24 cellular contexts compared by ENCODE assay signal in the genomic region with DNA sequence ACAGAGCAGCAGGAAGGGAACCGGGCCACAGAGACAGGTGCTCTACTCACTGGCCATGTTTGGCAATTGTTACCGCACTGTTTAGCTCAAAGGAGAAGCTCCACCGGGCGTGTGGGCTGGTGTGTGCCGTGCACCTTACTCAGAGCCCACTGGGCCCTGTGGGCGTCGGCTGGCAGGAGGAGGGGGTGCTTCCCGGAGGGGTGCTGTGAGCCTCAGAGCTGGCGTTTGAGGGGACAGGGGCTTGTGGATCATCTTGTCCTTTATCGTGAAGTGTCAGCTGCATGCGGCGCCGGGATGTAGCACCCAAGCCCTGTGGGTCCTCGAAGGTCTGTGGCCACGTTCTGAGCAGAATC.
"Had no signal": no experiment of that assay in that cellular context is flagged by ENCODE, and none has a peak within 500 bp of the region (broad histone marks: within the 10 kb centered on the region; RNA-seq: fewer than 3 reads in every experiment).

No MANE protein-coding gene starts in this region.

- ATAC-seq: effector memory CD8-positive, alpha-beta T cell; naive thymus-derived CD8-positive, alpha-beta T cell; stimulated activated naive B cell treated with anti-CD40 and anti-IgM and Interleukin-4, amounts not matched to agents 10 μg/mL and 1 μg/mL and 100 μg/mL, for 72 hours had no signal

- H3K36me3 ChIP-seq: breast epithelium, colonic mucosa, uterus had no signal

- H3K4me3 ChIP-seq: breast epithelium, colonic mucosa, dorsolateral prefrontal cortex, esophagus muscularis mucosa, testis, uterus had no signal

- DNase-seq: activated B cell treated with CpG ODN at 0.5 μM for 24 hours; activated CD4-positive, alpha-beta T cell treated with anti-CD3 and anti-CD28 coated beads for 4 hours; activated CD4-positive, alpha-beta T cell treated with anti-CD3 and anti-CD28 coated beads, Interleukin-2, amount 50 U/mL, for 48 hours; activated naive CD8-positive, alpha-beta T cell treated with anti-CD3 and anti-CD28 coated beads for 36 hours; activated T-cell treated with anti-CD3 and anti-CD28 coated beads for 4 hours; amniotic stem cell; colonic mucosa; effector memory CD8-positive, alpha-beta T cell; hypothalamus; nucleus accumbens; stimulated activated CD4-positive, alpha-beta T cell treated with anti-CD3 and anti-CD28 coated beads, Interleukin-2, amount 100 ng/mL, for 48 hours; stimulated activated CD8-positive, alpha-beta memory T cell treated with anti-CD3 and anti-CD28 coated beads, Interleukin-4, amount 100 ng/mL, for 48 hours; stimulated activated naive B cell treated with anti-CD40 and anti-IgM and Interleukin-4, amounts not matched to agents 10 μg/mL and 1 μg/mL and 100 μg/mL, for 72 hours; T-helper 1 cell; T-helper 9 cell; testis; trophoblast cell; uterus had no signal

- H3K27ac ChIP-seq: breast epithelium, colonic mucosa, dorsolateral prefrontal cortex, esophagus muscularis mucosa, testis, uterus had no signal

- H3K4me1 ChIP-seq: breast epithelium, colonic mucosa, esophagus muscularis mucosa, testis, uterus had no signal

- FAIRE-seq: endothelial cell of umbilical vein, frontal cortex had no signal

- H3K9me3 ChIP-seq: colonic mucosa, esophagus muscularis mucosa, testis, uterus had no signal

- H3K27me3 ChIP-seq: colonic mucosa, dorsolateral prefrontal cortex, esophagus muscularis mucosa, testis, uterus had no signal
